In genomic region chr10:114504769-114505579, GRCh38 we compare ENCODE assay signal across 9 cellular contexts.
DNase-seq lines count a peak whose midpoint lies in the region; ATAC-seq and TF ChIP-seq lines count a peak whose summit lies in the region.
"Had no signal": no experiment of that assay in that cellular context is flagged by ENCODE, and none has a peak within 500 bp of the region (broad histone marks: within the 10 kb centered on the region; RNA-seq: fewer than 3 reads in every experiment).

No MANE protein-coding gene starts in this region.

- intact Hi-C loops in CD4-positive, alpha-beta T cell (cut with DNase I, micrococcal nuclease): loop anchor here in 1 of 2 experiments (5.0 kb wide), 1 partner anchor 42 kb away; no protein-coding TSS in a partner anchor
- intact Hi-C loops in ovary (cut with DNase I): no loop called here

- H3K27ac ChIP-seq in CD4-positive, alpha-beta T cell (ENCODE audit: low read depth, low read length): no peak overlapping the region
- H3K27ac ChIP-seq in SJCRH30: peak overlapping the region; percentile 50
- H3K27ac ChIP-seq in ovary: peak overlapping the region; percentile 2 to 81
- H3K27ac ChIP-seq: HL-60 had no signal

- H3K4me3 ChIP-seq in SJCRH30 (no peak overlapping the region), fibroblast of pulmonary artery (replicated peaks; ENCODE audit: low read depth, low read length) (no peak overlapping the region), ovary (no peak overlapping the region)

- H3K27ac Mint-ChIP-seq in CD4-positive, alpha-beta T cell: peak overlapping the region; percentile 47

- WGBS in ovary, 3 donors: 3 to 8% (median 3%) methylated on average over 3 of the region's 3 CpGs

- no peak for ATAC-seq in CD4-positive, alpha-beta T cell (ENCODE audit: poor library complexity)
- ATAC-seq in GM21390 (IDR thresholded peaks at IDR 0.05; ENCODE audit: unreplicated experiment): no peak

- POLR2A ChIA-PET in CD4-positive, alpha-beta T cell (lab: Charles Lee): interaction anchor here (0.7 to 1.7 kb wide), 2 partner anchors 8 to 22 kb away, joined by 3 to 9 read pairs; no protein-coding TSS in a partner anchor

- H3K9me3 Mint-ChIP-seq in CD4-positive, alpha-beta T cell: no peaks in the 10 kb centered on the region

- H3K9me3 ChIP-seq in CD4-positive, alpha-beta T cell (ENCODE audit: control insufficient read depth, low read length): no peaks in the 10 kb centered on the region
- H3K9me3 ChIP-seq in SJCRH30 (replicated peaks) (no peaks in the 10 kb centered on the region), ovary (no peaks in the 10 kb centered on the region)

- no peaks in the 10 kb centered on the region for H3K27me3 Mint-ChIP-seq in CD4-positive, alpha-beta T cell

- H3K36me3 ChIP-seq in SJCRH30: no peaks in the 10 kb centered on the region
- H3K36me3 ChIP-seq in ovary: no peaks in the 10 kb centered on the region

- no peaks in the 10 kb centered on the region for H3K27me3 ChIP-seq in CD4-positive, alpha-beta T cell (ENCODE audit: control insufficient read depth, insufficient read depth, low read length)
- H3K27me3 ChIP-seq in SJCRH30 (no peaks in the 10 kb centered on the region), ovary (no peaks in the 10 kb centered on the region)

- no peak for TF ChIP-seq CTCF in CD4-positive, alpha-beta T cell (IDR thresholded peaks at IDR 0.05)
- no peak for TF ChIP-seq CTCF in fibroblast of pulmonary artery (IDR thresholded peaks at IDR 0.05; ENCODE audit: low read length, missing control alignments)
- no peak for TF ChIP-seq CTCF in ovary (IDR thresholded peaks at IDR 0.05)

- CTCF ChIA-PET in CD4-positive, alpha-beta T cell (lab: Charles Lee): interaction anchor here (1.3 to 2.1 kb wide), 2 partner anchors 10 to 13 kb away, joined by 3 to 10 read pairs; no protein-coding TSS in a partner anchor

- DNase-seq in CD4-positive, alpha-beta T cell: no peak
- DNase-seq in SJCRH30: peak; percentile 59 to 76
- peak; percentile 98 for DNase-seq in fibroblast of pulmonary artery (ENCODE audit: low read depth)
- DNase-seq in ovary: peak in 1 of 5 donors; percentile 51
- DNase-seq in superior temporal gyrus (ENCODE audit: extremely low spot score): no peak
- DNase-seq in NOMO-1 treated with DMSO at 0.1 percent for 48 hours (lab: John Stamatoyannopoulos, UW; ENCODE audit: unreplicated experiment): no peak
- DNase-seq in OCI-M1 (lab: John Stamatoyannopoulos, UW): no peak

- TF ChIP-seq POLR2A in ovary (IDR thresholded peaks at IDR 0.05): no peak

- H3K4me3 Mint-ChIP-seq in CD4-positive, alpha-beta T cell: peak overlapping the region; percentile 21

- peaks cover 77% of the 10 kb centered on the region for H3K36me3 Mint-ChIP-seq in CD4-positive, alpha-beta T cell (ENCODE audit: low read depth)

- H3K4me1 Mint-ChIP-seq in CD4-positive, alpha-beta T cell (ENCODE audit: low read depth): peaks cover 96% of the 10 kb centered on the region

- H3K4me1 ChIP-seq in SJCRH30 (peaks cover 17% of the 10 kb centered on the region), ovary (ENCODE audit: insufficient read depth) (peaks cover 33% of the 10 kb centered on the region)

- TF ChIP-seq EP300 in ovary (IDR thresholded peaks at IDR 0.05): no peak

Comparison
In these comparisons a context has a peak if more than half of its experiments do, and no peak if none do; other contexts are left out.
1. DNase-seq: peak in SJCRH30 (2 of 2) and fibroblast of pulmonary artery (single experiment); none in CD4-positive, alpha-beta T cell (0 of 10), superior temporal gyrus (single experiment), NOMO-1 treated with DMSO at 0.1 percent for 48 hours (single experiment) and OCI-M1 (single experiment).